In the genomic region with DNA sequence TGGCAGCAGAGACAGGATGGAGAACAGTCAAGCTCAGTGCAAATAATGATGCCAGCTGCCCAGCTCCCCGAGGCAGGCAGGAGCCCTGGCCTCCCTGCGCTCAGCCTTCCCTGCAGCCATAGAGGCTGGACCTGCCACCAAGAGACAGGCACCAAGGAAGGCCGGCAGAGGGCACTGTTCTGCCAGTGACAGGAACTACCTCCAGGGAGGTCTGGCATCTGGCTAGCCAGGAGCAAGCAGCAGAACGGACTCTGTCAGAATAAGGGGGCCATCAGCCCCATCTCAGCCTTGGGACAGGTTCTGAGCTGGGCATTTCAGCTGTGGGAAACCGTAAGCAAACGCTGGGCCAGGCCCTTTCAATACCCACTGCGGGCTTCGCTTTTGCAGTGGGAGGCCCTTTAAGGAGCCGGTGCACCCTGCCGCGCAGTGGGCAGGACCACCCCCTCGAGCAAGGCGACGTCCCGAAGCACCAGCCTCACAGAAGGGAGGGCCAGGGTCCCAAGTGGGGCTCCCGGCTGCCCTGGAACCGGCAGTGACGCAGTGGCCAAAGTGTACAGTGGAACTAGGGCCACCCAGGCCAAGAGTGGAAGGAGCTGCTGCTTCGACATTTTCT, we compare ENCODE assay signal across 8 cellular contexts. TPM values are rescaled to one million over a fixed set of nuclear protein-coding genes. Genes with fewer than 3 reads are reported as not detected.
A peak's percentile ranks its signal among the peaks of the same experiment; 100 is the strongest.
DNase-seq lines count a peak whose midpoint lies in the region; ATAC-seq and TF ChIP-seq lines count a peak whose summit lies in the region.

No MANE protein-coding gene starts in this region.

- CTCF ChIA-PET in T-cell (lab: Charles Lee) = interaction anchor here (1.0 to 1.9 kb wide), 3 partner anchors 18 to 220 kb away, joined by 4 to 6 read pairs (median 4); a partner anchor contains a TSS

- peaks cover 11 to 22% of the 10 kb centered on the region in 2 donors for H3K27me3 Mint-ChIP-seq in T-cell

- H3K4me2 ChIP-seq in DND-41 (ENCODE audit: insufficient read depth, low read length) = no peak overlapping the region

- no peak overlapping the region for H3K9ac ChIP-seq in DND-41 (ENCODE audit: low read depth, low read length)
- no peak overlapping the region for H3K9ac ChIP-seq in adipocyte (ENCODE audit: low read length)

- H4K20me1 ChIP-seq in DND-41 (ENCODE audit: insufficient read depth, low read length) = no peaks in the 10 kb centered on the region

- intact Hi-C loops in gastrocnemius medialis (cut with DNase I; ENCODE audit: low total_unique reads) = loop anchor here (1.0 kb wide), 1 partner anchor 221 kb away; no protein-coding TSS in a partner anchor

- H3K4me1 ChIP-seq in DND-41 (ENCODE audit: insufficient read depth, low read length) (no peaks in the 10 kb centered on the region), adipocyte (ENCODE audit: control insufficient read depth, insufficient read depth, low read length) (peaks cover 4% of the 10 kb centered on the region), right atrium auricular region (no peaks in the 10 kb centered on the region), gastrocnemius medialis (no peaks in the 10 kb centered on the region)

- DNase-seq in DND-41 = peak; percentile 77
- DNase-seq in LHCN-M2 (ENCODE audit: low read depth) = peak; percentile 54
- peak; percentile 29 to 75 (median 64) for DNase-seq in T-cell
- peak; percentile 63 for DNase-seq in adipocyte (ENCODE audit: low read depth)
- DNase-seq in right atrium auricular region (ENCODE audit: low spot score) = peak; percentile 77
- peak; percentile 52 to 66 for DNase-seq in gastrocnemius medialis

- H3K36me3 ChIP-seq in DND-41 (ENCODE audit: insufficient read depth, low read length) = peaks cover 6% of the 10 kb centered on the region; the same call in 1 of the 2 replicates
- H3K36me3 ChIP-seq in adipocyte (ENCODE audit: control insufficient read depth, insufficient read depth, low read length, severe bottlenecking) = no peaks in the 10 kb centered on the region
- no peaks in the 10 kb centered on the region for H3K36me3 ChIP-seq in right atrium auricular region
- H3K36me3 ChIP-seq in gastrocnemius medialis = no peaks in the 10 kb centered on the region

- ATAC-seq in DND-41 (ENCODE audit: insufficient read depth, low read depth) = peak; percentile 96
- ATAC-seq in T-cell (replicated peaks in 1 of 4) = peak; percentile 70 to 87 (median 84)
- ATAC-seq in gastrocnemius medialis = peak; percentile 77 to 82
- no peak for ATAC-seq in GM21825 (IDR thresholded peaks at IDR 0.05; ENCODE audit: unreplicated experiment)
- no peak for ATAC-seq in HG02763 (IDR thresholded peaks at IDR 0.05; ENCODE audit: unreplicated experiment)

- no peak overlapping the region for H3K27ac Mint-ChIP-seq in T-cell

- H3K79me2 ChIP-seq in DND-41 (ENCODE audit: insufficient read depth, low read length) = no peaks in the 10 kb centered on the region

- H3K4me3 ChIP-seq in DND-41 (ENCODE audit: low read depth in 1 of 2, low read length in 2 of 2) = no peak overlapping the region
- no peak overlapping the region for H3K4me3 ChIP-seq in adipocyte (ENCODE audit: low read length)
- H3K4me3 ChIP-seq in right atrium auricular region = no peak overlapping the region
- no peak overlapping the region for H3K4me3 ChIP-seq in gastrocnemius medialis

- TF ChIP-seq CTCF in DND-41 (IDR thresholded peaks at IDR 0.05; ENCODE audit: borderline replicate concordance, extremely low read depth, low read length, poor library complexity, severe bottlenecking) (peak; percentile 93), right atrium auricular region (IDR thresholded peaks at IDR 0.05) (peak; percentile 68 to 81), gastrocnemius medialis (IDR thresholded peaks at IDR 0.05 in 4 of 5, conservative IDR thresholded peaks at IDR 0.05 in 1 of 5) (peak; percentile 31 to 85 (median 64))

- H3K9me3 Mint-ChIP-seq in T-cell = no peaks in the 10 kb centered on the region

- H3K4me3 Mint-ChIP-seq in T-cell = no peak overlapping the region

- TF ChIP-seq POLR2A in gastrocnemius medialis (IDR thresholded peaks at IDR 0.05) = no peak

- no peak overlapping the region for H2AFZ ChIP-seq in DND-41 (ENCODE audit: low read depth, low read length)

- POLR2A ChIA-PET in T-cell (lab: Charles Lee) = no interaction called here

- H3K27ac ChIP-seq in DND-41 (ENCODE audit: low read length) (no peak overlapping the region), right atrium auricular region (no peak overlapping the region), gastrocnemius medialis (no peak overlapping the region)

- peaks cover 5% of the 10 kb centered on the region for H3K36me3 Mint-ChIP-seq in T-cell

- peaks cover 5 to 11% (median 7%) of the 10 kb centered on the region in 3 donors for H3K4me1 Mint-ChIP-seq in T-cell

- no peaks in the 10 kb centered on the region for H3K27me3 ChIP-seq in DND-41 (ENCODE audit: insufficient read depth, low read length, poor library complexity)
- H3K27me3 ChIP-seq in adipocyte (replicated peaks; ENCODE audit: control insufficient read depth, insufficient read depth, low read length) = peaks cover 38% of the 10 kb centered on the region
- no peaks in the 10 kb centered on the region for H3K27me3 ChIP-seq in right atrium auricular region
- H3K27me3 ChIP-seq in gastrocnemius medialis = peaks cover 18 to 20% (median 19%) of the 10 kb centered on the region in 3 donors

- H3K9me3 ChIP-seq in DND-41 (ENCODE audit: insufficient read depth, low read length, severe bottlenecking) (no peaks in the 10 kb centered on the region), adipocyte (ENCODE audit: control insufficient read depth, low read length) (no peaks in the 10 kb centered on the region), right atrium auricular region (no peaks in the 10 kb centered on the region), gastrocnemius medialis (no peaks in the 10 kb centered on the region)

- in situ Hi-C loops in gastrocnemius medialis (cut with MboI; ENCODE audit: low sequenced_read_pairs in 4 of 4) = no loop called here

RNA-seq across cellular contexts. Expression of a gene that starts 18.2 kb away (rescaled TPM):
- 6.3 and 9.4 TPM in 2 replicates for total RNA-seq in LHCN-M2 (2014; rRNA removed)
- 19.1 TPM for polyA plus RNA-seq in LHCN-M2 (2012)
- 10 to 100 TPM; 19.1 to 34.5 (median 32.0) TPM for total RNA-seq in T-cell
- total RNA-seq in right atrium auricular region = 10 to 100 TPM; 15.6 to 16.8 TPM
- total RNA-seq in gastrocnemius medialis = 1 to 10 TPM; 2.4 to 8.3 (median 6.7) TPM

RNA-seq across cellular contexts. Expression of a gene that starts 54.2 kb away (rescaled TPM):
- total RNA-seq in LHCN-M2 (2014; rRNA removed) (not detected in 2 replicates), T-cell (not detected), right atrium auricular region (not detected), gastrocnemius medialis (not detected)
- polyA plus RNA-seq in LHCN-M2 (2012) = not detected

RNA-seq across cellular contexts. Expression of a gene that starts 59.1 kb away (rescaled TPM):
- total RNA-seq in LHCN-M2 (2014; rRNA removed) (not detected in 2 replicates), T-cell (not detected), right atrium auricular region (not detected), gastrocnemius medialis (1 to 10 TPM in 2 of 4 donors, not detected in 2; 1.2 to 4.1 TPM)
- not detected for polyA plus RNA-seq in LHCN-M2 (2012)

Comparison
In these comparisons a context has a peak if more than half of its experiments do, and no peak if none do; other contexts are left out.
1. ATAC-seq: peak in DND-41 (single experiment), T-cell (4 of 4) and gastrocnemius medialis (2 of 2); none in GM21825 (single experiment) and HG02763 (single experiment).
2. Peak in every context shown above with its lines, with median percentiles within 50 percentile points of each other: DNase-seq and CTCF ChIP-seq.